1 cellular context compared by ENCODE assay signal in the genomic region with DNA sequence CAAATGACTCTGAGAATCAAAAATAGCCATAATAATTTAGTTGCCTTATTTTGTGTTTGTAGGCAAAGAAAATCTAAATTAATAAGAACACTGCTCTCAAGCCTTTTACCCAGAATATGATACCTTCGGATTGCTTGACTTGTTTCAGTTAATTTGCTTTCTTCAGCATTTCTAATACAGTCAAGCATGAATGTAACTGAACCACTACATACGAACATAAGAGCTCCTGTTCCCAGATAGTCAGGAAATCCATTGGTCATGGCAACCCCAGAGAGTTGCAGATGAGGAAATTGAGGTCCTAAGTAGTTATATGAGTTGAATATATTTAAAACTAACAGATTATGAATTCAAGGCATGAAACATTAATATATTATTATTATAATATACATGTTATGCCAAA.
TF ChIP-seq lines count a peak whose summit lies in the region.

No MANE protein-coding gene starts in this region.

TF ChIP-seq in liver, 16 proteins besides CTCF, POLR2A, EP300 and RAD21:
- TF ChIP-seq EGR1 (IDR thresholded peaks at IDR 0.05; ENCODE audit: low read depth in 2 of 2) (no peak), HNF4G (IDR thresholded peaks at IDR 0.05) (no peak), YY1 (IDR thresholded peaks at IDR 0.05) (no peak), FOXA1 (IDR thresholded peaks at IDR 0.05) (no peak), GABPA (IDR thresholded peaks at IDR 0.05 in 1 of 2, conservative IDR thresholded peaks at IDR 0.05 in 1 of 2) (no peak), SP1 (IDR thresholded peaks at IDR 0.05) (no peak), ZBTB33 (IDR thresholded peaks at IDR 0.05) (no peak), JUND (IDR thresholded peaks at IDR 0.05) (no peak), TAF1 (conservative IDR thresholded peaks at IDR 0.05) (no peak), ATF3 (IDR thresholded peaks at IDR 0.05) (no peak), NR2F2 (IDR thresholded peaks at IDR 0.05) (no peak), HNF4A (conservative IDR thresholded peaks at IDR 0.05) (no peak), FOXA2 (IDR thresholded peaks at IDR 0.05) (no peak), RXRA (IDR thresholded peaks at IDR 0.05) (no peak), REST (IDR thresholded peaks at IDR 0.05) (no peak)
- TF ChIP-seq, protein P1, sequence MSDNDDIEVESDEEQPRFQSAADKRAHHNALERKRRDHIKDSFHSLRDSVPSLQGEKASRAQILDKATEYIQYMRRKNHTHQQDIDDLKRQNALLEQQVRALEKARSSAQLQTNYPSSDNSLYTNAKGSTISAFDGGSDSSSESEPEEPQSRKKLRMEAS (IDR thresholded peaks at IDR 0.05): no peak
